In the genomic region with DNA sequence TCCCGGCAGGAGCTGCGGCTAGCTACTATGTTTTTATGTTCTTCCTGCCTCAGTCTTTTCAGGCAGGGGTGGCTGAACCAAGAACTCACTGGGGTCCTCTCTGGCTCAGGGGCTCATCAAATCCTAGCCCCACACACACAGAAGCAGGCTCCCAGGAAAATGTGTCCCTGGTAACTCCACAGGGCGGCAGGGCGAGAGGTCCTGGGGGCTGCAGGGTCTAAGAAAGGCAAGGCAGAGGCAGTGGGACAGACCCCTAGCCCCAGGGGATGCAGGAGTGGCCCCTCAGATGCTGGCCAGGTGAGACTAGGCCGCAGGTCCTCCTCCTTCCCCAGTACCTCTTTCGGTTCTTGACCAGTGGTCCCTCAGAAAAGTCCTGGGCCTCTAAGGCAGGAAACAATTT, we compare ENCODE assay signal across 1 cellular context.
TF ChIP-seq lines count a peak whose summit lies in the region.

No MANE protein-coding gene starts in this region.

TF ChIP-seq in H1, 55 proteins besides CTCF, POLR2A, EP300 and RAD21:
- TF ChIP-seq RBBP5 (IDR thresholded peaks at IDR 0.05; ENCODE audit: borderline replicate concordance, low read depth, low read length) = no peak
- TF ChIP-seq, protein P1, sequence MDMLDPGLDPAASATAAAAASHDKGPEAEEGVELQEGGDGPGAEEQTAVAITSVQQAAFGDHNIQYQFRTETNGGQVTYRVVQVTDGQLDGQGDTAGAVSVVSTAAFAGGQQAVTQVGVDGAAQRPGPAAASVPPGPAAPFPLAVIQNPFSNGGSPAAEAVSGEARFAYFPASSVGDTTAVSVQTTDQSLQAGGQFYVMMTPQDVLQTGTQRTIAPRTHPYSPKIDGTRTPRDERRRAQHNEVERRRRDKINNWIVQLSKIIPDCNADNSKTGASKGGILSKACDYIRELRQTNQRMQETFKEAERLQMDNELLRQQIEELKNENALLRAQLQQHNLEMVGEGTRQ (IDR thresholded peaks at IDR 0.05; ENCODE audit: low read length) = no peak
- no peak for TF ChIP-seq NANOG (IDR thresholded peaks at IDR 0.05; ENCODE audit: insufficient read depth, low read depth, low read length, poor library complexity, severe bottlenecking)
- TF ChIP-seq KDM1A (IDR thresholded peaks at IDR 0.05; ENCODE audit: borderline replicate concordance, low read length) = no peak
- no peak for TF ChIP-seq SP4 (IDR thresholded peaks at IDR 0.05; ENCODE audit: low read length)
- TF ChIP-seq ZNF274 (IDR thresholded peaks at IDR 0.05; ENCODE audit: borderline replicate concordance, extremely low read depth, low read length) = no peak
- TF ChIP-seq EGR1 (IDR thresholded peaks at IDR 0.05; ENCODE audit: borderline replicate concordance, low read depth, low read length) = no peak
- TF ChIP-seq SP1 (IDR thresholded peaks at IDR 0.05; ENCODE audit: low read depth, low read length) = no peak
- no peak for TF ChIP-seq SUZ12 (IDR thresholded peaks at IDR 0.05; ENCODE audit: low read length)
- no peak for TF ChIP-seq CTBP2 (IDR thresholded peaks at IDR 0.05; ENCODE audit: borderline replicate concordance, insufficient read depth, insufficient read length, low read length)
- TF ChIP-seq SIRT6 (IDR thresholded peaks at IDR 0.05; ENCODE audit: low read length) = no peak
- TF ChIP-seq JUN (IDR thresholded peaks at IDR 0.05; ENCODE audit: low read depth, low read length) = no peak
- TF ChIP-seq RNF2 (IDR thresholded peaks at IDR 0.05; ENCODE audit: borderline replicate concordance, low read depth, low read length, missing control alignments, poor library complexity, severe bottlenecking) = no peak
